In the genomic region with DNA sequence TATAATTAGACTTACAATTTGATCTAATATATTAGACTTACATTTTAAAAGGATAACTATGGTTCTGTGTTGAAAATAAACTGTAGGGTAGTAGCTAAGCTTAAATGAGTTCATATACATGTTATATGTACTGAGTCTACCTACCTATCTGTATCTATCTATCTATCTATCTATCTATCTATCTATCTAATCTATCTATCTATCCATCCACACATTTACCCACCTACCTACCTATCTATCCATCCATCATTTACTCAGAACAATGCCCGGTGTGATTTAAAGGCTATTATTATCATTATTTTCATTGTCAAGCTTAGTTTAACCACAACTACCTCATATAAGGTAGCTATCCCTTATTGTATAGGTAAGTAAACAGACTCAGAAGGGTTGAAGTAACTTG, we compare ENCODE assay signal across 10 cellular contexts. TPM values are rescaled to one million over a fixed set of nuclear protein-coding genes. Genes with fewer than 3 reads are reported as not detected.
"Had no signal": no experiment of that assay in that cellular context is flagged by ENCODE, and none has a peak within 500 bp of the region (broad histone marks: within the 10 kb centered on the region; RNA-seq: fewer than 3 reads in every experiment).

No MANE protein-coding gene starts in this region.

- H3K4me2 ChIP-seq: GM23338 had no signal

- H3K27ac ChIP-seq: HL-60 had no signal

- H3K4me3 Mint-ChIP-seq: GM23338, H9, HFFc6 had no signal

- H2AFZ ChIP-seq: GM23338 had no signal

- H3K4me3 ChIP-seq: GM23338 had no signal

- H3K9me3 Mint-ChIP-seq: GM23338, H9, HFFc6 had no signal

- H3K27ac Mint-ChIP-seq: GM23338, H9, HFFc6 had no signal

- ATAC-seq: GM23338, HepG2 had no signal

- FAIRE-seq: H1, H54, HepG2 had no signal

- DNase-seq: H9, HCEC 1CT, HFFc6, KBM-7 had no signal

RNA-seq across cellular contexts. Expression of a gene that starts 15.6 kb away (rescaled TPM):
- total RNA-seq: GM23338, H1, H9, HepG2, HFFc6, HT1080 had no signal
- polyA plus RNA-seq: GM23338, H1, HepG2 had no signal

RNA-seq across cellular contexts. Expression of a gene that starts 33.0 kb away (rescaled TPM):
- total RNA-seq: GM23338, H1, H9, HepG2, HFFc6, HT1080 had no signal
- polyA plus RNA-seq: GM23338, H1, HepG2 had no signal

RNA-seq across cellular contexts. Expression of a gene that starts 43.4 kb away (rescaled TPM):
- total RNA-seq: GM23338, H1, H9, HepG2, HFFc6, HT1080 had no signal
- polyA plus RNA-seq: GM23338, H1, HepG2 had no signal

RNA-seq across cellular contexts. Expression of a gene that starts 51.6 kb away (rescaled TPM):
- total RNA-seq: GM23338, H1, H9, HFFc6, HT1080 had no signal
- polyA plus RNA-seq: GM23338, H1 had no signal
